18 cellular contexts compared by ENCODE assay signal in genomic region chr5:37667846-37668245, GRCh38.
DNase-seq lines count a peak whose midpoint lies in the region; ATAC-seq, FAIRE-seq and TF ChIP-seq lines count a peak whose summit lies in the region.
"Had no signal": no experiment of that assay in that cellular context is flagged by ENCODE, and none has a peak within 500 bp of the region (broad histone marks: within the 10 kb centered on the region; RNA-seq: fewer than 3 reads in every experiment).

No MANE protein-coding gene starts in this region.

- no peak overlapping the region for H3K4me2 ChIP-seq in mammary epithelial cell (ENCODE audit: insufficient read depth, low read depth, low read length)

- no peak overlapping the region for H3K4me3 ChIP-seq in mammary epithelial cell (replicated peaks in 1 of 3; ENCODE audit: insufficient read depth in 1 of 3, low read depth in 2 of 3, low read length in 3 of 3)
- H3K4me3 ChIP-seq in muscle layer of duodenum (ENCODE audit: low read depth in 1 of 2, low read length in 2 of 2), result no peak overlapping the region
- H3K4me3 ChIP-seq in heart right ventricle, result no peak overlapping the region
- H3K4me3 ChIP-seq: skin epidermis had no signal

- dilution Hi-C loops in mammary epithelial cell (cut with HindIII; ENCODE audit: low sequenced_read_pairs), result no loop called here

- H3K9me3 ChIP-seq in mammary epithelial cell (replicated peaks; ENCODE audit: insufficient read depth, low read length) (no peaks in the 10 kb centered on the region), muscle layer of duodenum (ENCODE audit: control insufficient read depth in 1 of 2, low read length in 2 of 2) (no peaks in the 10 kb centered on the region), heart right ventricle (peaks cover 0 to 5% (median 0%) of the 10 kb centered on the region in 11 donors)

- H3K4me1 ChIP-seq in mammary epithelial cell (ENCODE audit: insufficient read depth, low read length) (peaks cover 13% of the 10 kb centered on the region), muscle layer of duodenum (ENCODE audit: control insufficient read depth in 1 of 2, insufficient read depth in 2 of 2, low read length in 2 of 2) (peaks cover 6 to 25% of the 10 kb centered on the region in 2 donors), heart right ventricle (peaks cover 0 to 46% (median 11%) of the 10 kb centered on the region in 9 donors)

- intact Hi-C loops in mammary epithelial cell (cut with micrococcal nuclease) (no loop called here), heart right ventricle (cut with DNase I) (no loop called here)

- BruUV-seq in mammary epithelial cell (replicated peaks; lab: Mats Ljungman, UMichigan), result no TSS peak

- in situ Hi-C loops in mammary epithelial cell (cut with MboI; ENCODE audit: low sequenced_read_pairs in 2 of 2), result no loop called here

- no peak overlapping the region for H3K9ac ChIP-seq in mammary epithelial cell (ENCODE audit: insufficient read depth, low read length)

- H3K27me3 ChIP-seq in mammary epithelial cell (ENCODE audit: insufficient read depth, low read length), result no peaks in the 10 kb centered on the region
- H3K27me3 ChIP-seq in muscle layer of duodenum (ENCODE audit: low read depth, low read length), result no peaks in the 10 kb centered on the region
- H3K27me3 ChIP-seq in heart right ventricle, result no peaks in the 10 kb centered on the region

- ATAC-seq in esophagus mucosa (no peak), heart right ventricle (no peak), GM18858 (IDR thresholded peaks at IDR 0.05; ENCODE audit: unreplicated experiment) (no peak)
- ATAC-seq: natural killer cell treated with Interleukin-12 subunit alpha and Interleukin-12 subunit beta and Interleukin-15 and Interleukin-18, amount 100 ng/mL, for 72 hours had no signal

- no peak for TF ChIP-seq CTCF in 22Rv1 (IDR thresholded peaks at IDR 0.05)
- TF ChIP-seq CTCF in mammary epithelial cell (conservative IDR thresholded peaks at IDR 0.05 in 1 of 2, IDR thresholded peaks at IDR 0.05 in 1 of 2; ENCODE audit: extremely low read depth in 1 of 2, insufficient read depth in 1 of 2, low read depth in 1 of 2, low read length in 2 of 2), result no peak
- no peak for TF ChIP-seq CTCF in D721Med (IDR thresholded peaks at IDR 0.05; ENCODE audit: insufficient read depth, missing control alignments)
- TF ChIP-seq CTCF in heart right ventricle (IDR thresholded peaks at IDR 0.05), result no peak

- WGBS in mammary epithelial cell (ENCODE audit: low coverage, missing lambda C conversion rate), result 100% methylated on average over 1 of the region's 1 CpG
- WGBS in heart right ventricle, 2 donors, result 89 to 100% methylated on average over 1 of the region's 1 CpG

- no peak overlapping the region for H2AFZ ChIP-seq in mammary epithelial cell (ENCODE audit: low read depth, low read length)

- peak; percentile 20 for DNase-seq in LHCN-M2 (ENCODE audit: low read depth)
- no peak for DNase-seq in mammary epithelial cell
- no peak for DNase-seq in D721Med (ENCODE audit: insufficient read length, low spot score)
- DNase-seq in heart right ventricle, result no peak
- DNase-seq: activated CD4-positive, alpha-beta T cell treated with anti-CD3 and anti-CD28 coated beads for 4 hours; activated CD8-positive, alpha-beta memory T cell treated with anti-CD3 and anti-CD28 coated beads, Interleukin-2, amount 50 U/mL, for 4 hours; activated effector memory CD4-positive, alpha-beta T cell treated with Interleukin-2 at 50 U/mL for 16 hours; central memory CD4-positive, alpha-beta T cell; effector CD4-positive, alpha-beta T cell; stimulated activated CD4-positive, alpha-beta T cell treated with anti-CD3 and anti-CD28 coated beads, Interleukin-4, amount 100 ng/mL, for 24 hours had no signal

- no peak for FAIRE-seq in D721Med (lab: Jason Lieb, UNC)

- CTCF ChIA-PET in mammary epithelial cell (lab: Charles Lee; ENCODE audit: low non-redundant PET), result no interaction called here

- H4K20me1 ChIP-seq in mammary epithelial cell (ENCODE audit: insufficient read depth, low read length), result no peaks in the 10 kb centered on the region

- H3K36me3 ChIP-seq in mammary epithelial cell (ENCODE audit: insufficient read depth, low read length) (no peaks in the 10 kb centered on the region), muscle layer of duodenum (ENCODE audit: control insufficient read depth in 1 of 2, insufficient read depth in 2 of 2, low read length in 2 of 2) (no peaks in the 10 kb centered on the region), heart right ventricle (no peaks in the 10 kb centered on the region)

- H3K27ac ChIP-seq in 22Rv1 (peak overlapping the region; percentile 59), mammary epithelial cell (ENCODE audit: insufficient read depth, low read depth, low read length) (peak overlapping the region; percentile 33), muscle layer of duodenum (ENCODE audit: low read length) (peak overlapping the region; percentile 34), heart right ventricle (peak overlapping the region in 4 of 10 donors; percentile 17 to 58 (median 44))
- H3K27ac ChIP-seq: HL-60, RWPE1, skin epidermis had no signal

- no peaks in the 10 kb centered on the region for H3K79me2 ChIP-seq in mammary epithelial cell (ENCODE audit: insufficient read depth, low read length)
